Comparison of ENCODE assay signal across 1 cellular context in the genomic region with DNA sequence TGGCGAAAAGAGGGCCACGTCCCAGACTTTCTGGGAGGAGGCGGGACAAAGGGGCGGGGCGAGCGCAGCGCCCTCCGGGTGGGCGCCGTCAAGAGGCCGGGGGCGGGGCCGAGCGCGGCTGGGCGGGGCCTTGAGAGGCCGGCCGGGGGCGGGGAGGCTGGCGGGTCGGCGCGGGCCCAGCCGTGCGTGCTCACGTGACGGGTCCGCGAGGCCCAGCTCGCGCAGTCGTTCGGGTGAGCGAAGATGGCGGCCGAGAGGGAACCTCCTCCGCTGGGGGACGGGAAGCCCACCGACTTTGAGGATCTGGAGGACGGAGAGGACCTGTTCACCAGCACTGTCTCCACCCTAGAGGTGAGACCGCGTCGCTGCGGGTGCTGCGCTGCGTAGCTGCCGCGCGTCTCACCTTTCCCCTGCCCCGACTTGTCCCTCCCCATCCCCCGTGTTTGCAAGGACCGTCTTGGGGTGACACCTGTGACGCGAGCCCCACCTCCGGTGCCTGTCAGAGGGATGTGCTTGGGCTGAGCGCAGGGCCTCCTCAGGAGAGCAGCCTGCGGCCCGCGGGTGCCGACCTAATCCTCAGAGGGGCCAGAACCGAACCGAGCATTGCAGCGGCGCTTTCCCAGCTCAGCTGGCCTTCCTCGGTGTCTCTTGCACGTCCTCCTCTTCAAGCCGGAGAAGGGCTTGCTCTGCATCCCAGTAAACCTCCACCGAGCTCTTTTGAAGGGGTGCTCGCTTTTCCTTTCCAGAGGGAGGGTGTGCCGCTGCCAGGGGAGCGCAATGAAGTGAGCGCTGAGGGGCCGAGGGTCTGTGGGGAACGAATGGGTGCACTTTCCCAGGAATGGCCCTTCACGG.
TF ChIP-seq lines count a peak whose summit lies in the region.

A gene with protein sequence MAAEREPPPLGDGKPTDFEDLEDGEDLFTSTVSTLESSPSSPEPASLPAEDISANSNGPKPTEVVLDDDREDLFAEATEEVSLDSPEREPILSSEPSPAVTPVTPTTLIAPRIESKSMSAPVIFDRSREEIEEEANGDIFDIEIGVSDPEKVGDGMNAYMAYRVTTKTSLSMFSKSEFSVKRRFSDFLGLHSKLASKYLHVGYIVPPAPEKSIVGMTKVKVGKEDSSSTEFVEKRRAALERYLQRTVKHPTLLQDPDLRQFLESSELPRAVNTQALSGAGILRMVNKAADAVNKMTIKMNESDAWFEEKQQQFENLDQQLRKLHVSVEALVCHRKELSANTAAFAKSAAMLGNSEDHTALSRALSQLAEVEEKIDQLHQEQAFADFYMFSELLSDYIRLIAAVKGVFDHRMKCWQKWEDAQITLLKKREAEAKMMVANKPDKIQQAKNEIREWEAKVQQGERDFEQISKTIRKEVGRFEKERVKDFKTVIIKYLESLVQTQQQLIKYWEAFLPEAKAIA (plus strand): TSS at position 220 of the 852 bp plus-strand sequence. CDS start 24 bp downstream, at position 244.

TF ChIP-seq in endothelial cell of umbilical vein, 7 proteins besides CTCF, POLR2A, EP300 and RAD21 (continued from another document):
- TF ChIP-seq JUN (IDR thresholded peaks at IDR 0.05; ENCODE audit: borderline replicate concordance, insufficient read depth, insufficient read length, low read depth) (no peak), POLR2AphosphoS5 (IDR thresholded peaks at IDR 0.05; ENCODE audit: insufficient read depth, low read depth, low read length) (peak; percentile 71), EZH2 (IDR thresholded peaks at IDR 0.05; ENCODE audit: borderline replicate concordance, low read depth, low read length, severe bottlenecking) (no peak), MYC (IDR thresholded peaks at IDR 0.05; ENCODE audit: low read depth, low read length) (no peak), FOS (IDR thresholded peaks at IDR 0.05; ENCODE audit: borderline replicate concordance, insufficient read depth, low read length) (no peak)
